22 cellular contexts compared by ENCODE assay signal in the genomic region with DNA sequence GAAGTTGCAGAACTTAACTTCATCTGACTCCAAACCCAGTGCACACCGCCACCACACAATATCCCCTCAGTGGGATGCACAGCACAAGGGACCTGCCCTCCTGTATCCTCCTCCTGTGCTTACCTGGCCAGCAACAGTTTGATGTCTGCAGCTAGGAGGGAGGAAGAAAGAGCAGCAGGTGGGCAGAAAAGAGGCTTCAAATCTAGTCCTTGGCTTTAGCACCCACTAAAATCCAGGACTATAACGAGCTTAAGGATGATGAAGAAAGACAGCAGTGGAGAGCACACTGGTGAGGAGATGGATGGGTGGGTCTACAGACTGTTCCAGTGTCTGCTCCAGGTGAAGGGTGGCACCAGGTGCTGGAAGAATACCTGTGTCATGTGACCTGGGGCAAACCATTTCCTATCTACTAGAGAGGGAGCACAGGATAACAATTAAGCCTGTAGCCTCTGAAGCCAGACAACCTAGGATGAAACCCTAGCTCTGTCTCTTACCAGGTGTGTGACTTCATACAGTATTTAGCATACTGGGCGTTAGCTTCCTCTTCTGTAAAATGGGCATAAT.
"Had no signal": no experiment of that assay in that cellular context is flagged by ENCODE, and none has a peak within 500 bp of the region (broad histone marks: within the 10 kb centered on the region; RNA-seq: fewer than 3 reads in every experiment).

No MANE protein-coding gene starts in this region.

- H3K4me3 ChIP-seq: breast epithelium, left ventricle myocardium inferior, neural progenitor cell, thoracic aorta, upper lobe of left lung had no signal

- H3K4me2 ChIP-seq: neural progenitor cell had no signal

- H2AFZ ChIP-seq: neural progenitor cell had no signal

- H3K36me3 ChIP-seq: breast epithelium, left ventricle myocardium inferior, neural progenitor cell, thoracic aorta, upper lobe of left lung had no signal

- DNase-seq: activated CD4-positive, alpha-beta memory T cell treated with anti-CD3 and anti-CD28 coated beads for 36 hours; activated CD4-positive, alpha-beta T cell treated with anti-CD3 and anti-CD28 coated beads for 48 hours; activated effector memory CD4-positive, alpha-beta T cell treated with Interleukin-2 at 50 U/mL for 16 hours; activated naive CD4-positive, alpha-beta T cell treated with anti-CD3 and anti-CD28 coated beads for 36 hours; activated naive CD8-positive, alpha-beta T cell treated with anti-CD3 and anti-CD28 coated beads, Interleukin-2, amount 10 ng/mL, durations not matched to agents 7 days and 5 days; activated T-cell treated with anti-CD3 and anti-CD28 coated beads, Interleukin-2, amount 50 U/mL, for 48 hours; amniotic stem cell; cortex of kidney; erythroblast; hippocampal formation; left ventricle myocardium inferior; naive thymus-derived CD8-positive, alpha-beta T cell; retina; stimulated activated CD4-positive, alpha-beta T cell treated with anti-CD3 and anti-CD28 coated beads, Interleukin-2, amount 100 ng/mL, for 48 hours; stimulated activated naive CD4-positive, alpha-beta T cell treated with Interleukin-2 at 50 U/mL for 16 hours; T1000; upper lobe of left lung had no signal

- FAIRE-seq: endometrium, frontal cortex had no signal

- H3K9me3 ChIP-seq: breast epithelium, left ventricle myocardium inferior, thoracic aorta, upper lobe of left lung had no signal

- ATAC-seq: naive thymus-derived CD8-positive, alpha-beta T cell had no signal

- H3K27ac ChIP-seq: left ventricle myocardium inferior, neural progenitor cell, thoracic aorta had no signal

- H3K9ac ChIP-seq: neural progenitor cell had no signal

- H3K27me3 ChIP-seq: breast epithelium, neural progenitor cell, upper lobe of left lung had no signal
